In the genomic region with DNA sequence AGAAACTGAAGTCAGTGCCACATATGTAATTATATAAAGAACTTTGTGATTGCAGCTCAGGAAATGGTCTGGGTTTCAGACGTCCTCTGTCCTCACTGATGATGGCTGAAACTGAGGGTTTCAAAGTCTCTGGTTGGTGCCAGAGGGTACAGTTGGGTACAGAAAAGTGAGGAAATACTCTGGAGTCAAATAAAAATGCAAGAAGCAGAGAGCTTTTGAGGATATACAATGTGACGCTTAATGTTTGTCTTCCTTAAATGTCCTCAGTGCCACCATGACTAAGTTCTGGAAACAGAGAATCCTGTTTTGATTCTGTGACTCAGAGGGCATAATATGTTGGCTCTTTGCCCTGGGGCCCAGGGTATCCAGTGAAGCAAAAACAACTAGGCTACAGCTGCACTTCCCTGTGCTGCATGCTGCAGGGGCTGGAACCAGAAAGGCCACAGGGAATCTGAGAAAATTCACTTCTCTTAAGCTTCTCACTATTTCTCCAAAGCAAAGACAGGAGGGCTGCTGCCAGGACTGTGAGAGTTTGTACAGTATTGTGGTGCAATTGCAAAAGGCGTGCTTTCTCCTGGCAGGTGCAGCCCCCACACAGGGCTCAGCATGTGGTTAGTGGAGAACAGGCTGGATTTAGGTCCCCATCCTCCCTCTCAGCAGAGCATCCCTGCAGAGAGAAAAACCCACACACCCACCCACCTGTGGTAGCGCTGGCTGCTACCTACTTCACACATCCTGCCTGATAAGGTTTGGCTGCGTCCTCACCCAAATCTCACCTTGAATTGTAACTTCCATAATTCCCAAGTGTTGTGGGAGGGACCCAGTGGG, we compare ENCODE assay signal across 8 cellular contexts.
DNase-seq lines count a peak whose midpoint lies in the region; ATAC-seq, FAIRE-seq and TF ChIP-seq lines count a peak whose summit lies in the region.

No MANE protein-coding gene starts in this region.

- H3K27ac Mint-ChIP-seq in glutamatergic neuron (ENCODE audit: unreplicated experiment): no peak overlapping the region

- H3K27me3 ChIP-seq in pancreas: no peaks in the 10 kb centered on the region

- no peak overlapping the region for H3K4me3 ChIP-seq in pancreas

- H3K9me3 ChIP-seq in pancreas: no peaks in the 10 kb centered on the region

- no peak overlapping the region for H3K4me3 Mint-ChIP-seq in glutamatergic neuron (ENCODE audit: unreplicated experiment)

- 78 to 83% methylated on average over 5 of the region's 5 CpGs for WGBS in pancreas, 2 donors

- H3K27me3 Mint-ChIP-seq in glutamatergic neuron (ENCODE audit: unreplicated experiment): peaks cover 3% of the 10 kb centered on the region

- no peaks in the 10 kb centered on the region for H3K36me3 ChIP-seq in pancreas

- ATAC-seq in GM18511 (IDR thresholded peaks at IDR 0.05; ENCODE audit: unreplicated experiment) (peak; percentile 55), pancreas (peak in 3 of 4 donors; percentile 75 to 86 (median 86)), GM21529 (IDR thresholded peaks at IDR 0.05; ENCODE audit: unreplicated experiment) (no peak), HG03196 (IDR thresholded peaks at IDR 0.05; ENCODE audit: unreplicated experiment) (no peak)

- no peaks in the 10 kb centered on the region for H3K36me3 Mint-ChIP-seq in glutamatergic neuron (ENCODE audit: unreplicated experiment)

- no peaks in the 10 kb centered on the region for H3K4me1 Mint-ChIP-seq in glutamatergic neuron (ENCODE audit: low read depth, unreplicated experiment)

- H3K27ac ChIP-seq in pancreas: peak overlapping the region in 2 of 4 donors; percentile 52 to 61

- DNase-seq in NCI-H226 (peak; percentile 13), epidermal melanocyte (ENCODE audit: insufficient read length, low spot score) (peak; percentile 63), pancreas (peak in 3 of 6 donors; percentile 28 to 57 (median 41)), glutamatergic neuron (no peak)
- DNase-seq in stimulated activated naive CD4-positive, alpha-beta T cell treated with Interleukin-2 at 50 U/mL for 16 hours (lab: John Stamatoyannopoulos, UW): no peak

- TF ChIP-seq CTCF in pancreas (IDR thresholded peaks at IDR 0.05) (no peak), glutamatergic neuron (IDR thresholded peaks at IDR 0.05; ENCODE audit: partially characterized antibody, unreplicated experiment) (no peak)

- H3K9me3 Mint-ChIP-seq in glutamatergic neuron (ENCODE audit: unreplicated experiment): no peaks in the 10 kb centered on the region

- intact Hi-C loops in pancreas (cut with DNase I): no loop called here

- FAIRE-seq in pancreas (lab: Jason Lieb, UNC): no peak

- peaks cover 0 to 6% (median 0%) of the 10 kb centered on the region in 3 donors for H3K4me1 ChIP-seq in pancreas

Comparison
In these comparisons a context has a peak if more than half of its experiments do, and no peak if none do; other contexts are left out.
1. ATAC-seq: peak in GM18511 (single experiment) and pancreas (3 of 4); none in GM21529 (single experiment) and HG03196 (single experiment).
2. DNase-seq: peak in NCI-H226 (single experiment) and epidermal melanocyte (single experiment); none in stimulated activated naive CD4-positive, alpha-beta T cell treated with Interleukin-2 at 50 U/mL for 16 hours (single experiment) and glutamatergic neuron (single experiment).